In genomic region chr3:173138031-173138430, GRCh38 we compare ENCODE assay signal across 22 cellular contexts. TPM values are rescaled to one million over a fixed set of nuclear protein-coding genes. Genes with fewer than 3 reads are reported as not detected.
"Had no signal": no experiment of that assay in that cellular context is flagged by ENCODE, and none has a peak within 500 bp of the region (broad histone marks: within the 10 kb centered on the region; RNA-seq: fewer than 3 reads in every experiment).

No MANE protein-coding gene starts in this region.

- H3K27me3 ChIP-seq: body of pancreas, foreskin keratinocyte, neutrophil, thyroid gland had no signal

- H3K9ac ChIP-seq: parathyroid adenoma had no signal

- ATAC-seq: activated CD4-positive, alpha-beta T cell treated with anti-CD3 and anti-CD28 coated beads for 36 hours; activated CD8-positive, alpha-beta memory T cell treated with anti-CD3 and anti-CD28 coated beads, Interleukin-2, amount 10 ng/mL, durations not matched to agents 7 days and 5 days; body of pancreas; foreskin keratinocyte; left lobe of liver; right cardiac atrium; stimulated activated naive B cell treated with anti-CD40 and anti-IgM and Interleukin-4, amounts not matched to agents 10 μg/mL and 1 μg/mL and 100 μg/mL, for 72 hours had no signal

- H3K9me3 ChIP-seq: body of pancreas, neutrophil, thyroid gland had no signal

- H3K36me3 ChIP-seq: neutrophil, thyroid gland had no signal

- H3K27ac ChIP-seq: body of pancreas, foreskin keratinocyte, neutrophil, parathyroid adenoma, skin epidermis, thyroid gland had no signal

- H3K4me3 ChIP-seq: body of pancreas, skin epidermis, thyroid gland had no signal

- H2AFZ ChIP-seq: parathyroid adenoma had no signal

- H3K4me1 ChIP-seq: body of pancreas, foreskin keratinocyte, parathyroid adenoma, thyroid gland had no signal

- DNase-seq: activated CD4-positive, alpha-beta memory T cell treated with anti-CD3 and anti-CD28 coated beads for 36 hours; activated CD4-positive, alpha-beta T cell treated with anti-CD3 and anti-CD28 coated beads for 36 hours; activated CD8-positive, alpha-beta memory T cell treated with anti-CD3 and anti-CD28 coated beads, Interleukin-2, amount 10 ng/mL, durations not matched to agents 7 days and 5 days; activated naive CD4-positive, alpha-beta T cell treated with anti-CD3 and anti-CD28 coated beads, Interleukin-2, amount 10 ng/mL, durations not matched to agents 7 days and 5 days; activated T-cell treated with anti-CD3 and anti-CD28 coated beads, Interleukin-2, amount 50 U/mL, for 1 hour; body of pancreas; effector memory CD4-positive, alpha-beta T cell; foreskin keratinocyte; naive B cell; right cardiac atrium; stimulated activated CD4-positive, alpha-beta T cell treated with anti-CD3 and anti-CD28 coated beads, Interleukin-15, amount 100 ng/mL, for 24 hours; stimulated activated CD4-positive, alpha-beta T cell treated with anti-CD3 and anti-CD28 coated beads, Interleukin-4, amount 100 ng/mL, for 1 hour; stimulated activated naive B cell treated with anti-CD40 and anti-IgM and Interleukin-4, amounts not matched to agents 10 μg/mL and 1 μg/mL and 100 μg/mL, for 72 hours; T-helper 2 cell; thyroid gland had no signal

RNA-seq across cellular contexts. Expression of gene SPATA16, which starts 3.0 kb away (rescaled TPM):
- total RNA-seq: activated CD4-positive, alpha-beta memory T cell treated with anti-CD3 and anti-CD28 coated beads for 36 hours; activated CD4-positive, alpha-beta T cell treated with anti-CD3 and anti-CD28 coated beads for 36 hours; activated CD8-positive, alpha-beta memory T cell treated with anti-CD3 and anti-CD28 coated beads, Interleukin-2, amount 10 ng/mL, durations not matched to agents 7 days and 5 days; activated T-helper 2 cell treated with anti-CD3 and anti-CD28 coated beads, Interferon-gamma antibody, Interleukin-2, Interleukin-4, amounts not matched to agents 10 μg/mL and 5 μg/mL and 100 μg/mL, durations not matched to agents 14 hours and 24 hours and 36 hours; body of pancreas; foreskin keratinocyte; left lobe of liver; mononuclear cell; right cardiac atrium; thyroid gland had no signal
- polyA plus RNA-seq: adipose tissue, foreskin keratinocyte, right cardiac atrium had no signal
